Comparison of ENCODE assay signal across 8 cellular contexts in the genomic region with DNA sequence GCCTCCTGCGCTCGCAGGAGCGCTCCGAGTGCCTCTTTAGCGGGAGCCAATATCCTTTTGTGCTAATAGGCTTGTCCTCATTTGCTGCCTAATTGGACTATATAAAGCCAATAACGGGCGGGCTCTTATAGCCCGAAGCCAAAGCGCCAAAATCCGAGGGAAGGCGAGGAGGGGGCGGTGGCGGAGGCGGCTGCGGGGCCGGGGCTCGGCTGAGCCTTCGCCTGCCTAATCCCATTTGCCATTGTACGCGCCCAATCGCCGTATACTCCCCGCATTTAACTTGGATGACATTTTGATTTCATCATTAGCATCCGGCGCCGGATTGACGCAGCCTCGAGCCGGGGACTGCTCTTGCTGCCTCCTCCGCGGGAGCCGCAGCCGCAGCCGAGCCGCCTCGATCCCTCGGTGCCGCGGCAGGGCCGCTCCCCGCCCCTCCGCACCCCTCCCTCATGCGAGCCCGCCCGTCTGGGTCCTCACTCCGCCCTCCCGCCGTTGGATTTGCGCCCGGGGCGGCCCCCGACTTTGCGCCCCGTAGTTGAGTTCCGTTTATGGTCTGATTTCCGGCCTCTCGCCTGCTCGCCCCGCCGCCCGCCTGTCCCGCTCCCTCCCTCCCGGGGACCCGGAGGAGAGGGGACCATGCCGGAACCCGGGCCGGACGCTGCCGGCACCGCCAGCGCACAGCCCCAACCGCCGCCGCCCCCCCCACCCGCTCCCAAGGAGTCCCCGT. TPM values are rescaled to one million over a fixed set of nuclear protein-coding genes. Genes with fewer than 3 reads are reported as not detected.
DNase-seq lines count a peak whose midpoint lies in the region; ATAC-seq lines count a peak whose summit lies in the region.

A gene (plus strand): TSS at position 556 of the 727 bp plus-strand sequence. CDS start 81 bp downstream, at position 637.

- H3K36me3 ChIP-seq in naive thymus-derived CD4-positive, alpha-beta T cell (ENCODE audit: control insufficient read depth in 2 of 3, insufficient read depth in 3 of 3, low read length in 3 of 3): no peaks in the 10 kb centered on the region
- no peaks in the 10 kb centered on the region for H3K36me3 ChIP-seq in Karpas-422 (ENCODE audit: insufficient read depth, low read length)

- H3K27ac Mint-ChIP-seq in activated naive CD8-positive, alpha-beta T cell treated with anti-CD3 and anti-CD28 coated beads, Interleukin-2, amount 10 ng/mL, durations not matched to agents 7 days and 5 days: no peak within 1 kb of the TSS
- peak within 1 kb of the TSS in 2 of 9 donors; percentile 52 to 92 for H3K27ac Mint-ChIP-seq in naive thymus-derived CD4-positive, alpha-beta T cell

- ATAC-seq in activated CD4-positive, CD25-positive, alpha-beta regulatory T cell treated with anti-CD3 and anti-CD28 coated beads, Interleukin-2, amount 50 U/mL, for 24 hours: peak; percentile 25
- ATAC-seq in activated naive CD8-positive, alpha-beta T cell treated with anti-CD3 and anti-CD28 coated beads, Interleukin-2, amount 10 ng/mL, durations not matched to agents 7 days and 5 days (ENCODE audit: low read depth): peak; percentile 42
- ATAC-seq in naive thymus-derived CD4-positive, alpha-beta T cell: peak; percentile 36
- no peak for ATAC-seq in GM21390 (IDR thresholded peaks at IDR 0.05; ENCODE audit: unreplicated experiment)

- H3K27ac ChIP-seq in naive thymus-derived CD4-positive, alpha-beta T cell (ENCODE audit: low read depth, low read length): no peak within 1 kb of the TSS
- H3K27ac ChIP-seq in Karpas-422 (ENCODE audit: low read length): no peak within 1 kb of the TSS

- peaks cover 30 to 47% of the 10 kb centered on the region in 2 donors for H3K27me3 ChIP-seq in naive thymus-derived CD4-positive, alpha-beta T cell (ENCODE audit: control insufficient read depth in 2 of 2, insufficient read depth in 2 of 2, low read length in 2 of 2)
- H3K27me3 ChIP-seq in Karpas-422 (ENCODE audit: low read length): no peaks in the 10 kb centered on the region

- intact Hi-C loops in naive thymus-derived CD4-positive, alpha-beta T cell (cut with micrococcal nuclease): loop anchor here (1.0 to 10.0 kb wide), 2 partner anchors 19 to 139 kb away; a partner anchor contains a TSS

- H3K36me3 Mint-ChIP-seq in activated naive CD8-positive, alpha-beta T cell treated with anti-CD3 and anti-CD28 coated beads, Interleukin-2, amount 10 ng/mL, durations not matched to agents 7 days and 5 days: no peaks in the 10 kb centered on the region
- peaks cover 0 to 4% (median 0%) of the 10 kb centered on the region in 5 donors for H3K36me3 Mint-ChIP-seq in naive thymus-derived CD4-positive, alpha-beta T cell

- H2AFZ ChIP-seq in Karpas-422 (ENCODE audit: low read length): no peak within 1 kb of the TSS

- H3K9me3 Mint-ChIP-seq in activated naive CD8-positive, alpha-beta T cell treated with anti-CD3 and anti-CD28 coated beads, Interleukin-2, amount 10 ng/mL, durations not matched to agents 7 days and 5 days: no peaks in the 10 kb centered on the region
- peaks cover 0 to 3% (median 0%) of the 10 kb centered on the region in 11 donors for H3K9me3 Mint-ChIP-seq in naive thymus-derived CD4-positive, alpha-beta T cell

- POLR2A ChIA-PET in activated naive CD8-positive, alpha-beta T cell treated with anti-CD3 and anti-CD28 coated beads, Interleukin-2, amount 10 ng/mL, durations not matched to agents 7 days and 5 days (lab: Charles Lee): no interaction called here
- POLR2A ChIA-PET in naive thymus-derived CD4-positive, alpha-beta T cell (lab: Charles Lee): no interaction called here

- peak within 1 kb of the TSS; percentile 67 for H3K4me3 Mint-ChIP-seq in activated naive CD8-positive, alpha-beta T cell treated with anti-CD3 and anti-CD28 coated beads, Interleukin-2, amount 10 ng/mL, durations not matched to agents 7 days and 5 days
- peak within 1 kb of the TSS; percentile 63 to 90 (median 78) for H3K4me3 Mint-ChIP-seq in naive thymus-derived CD4-positive, alpha-beta T cell

- H3K9ac ChIP-seq in Karpas-422 (ENCODE audit: low read length): no peak within 1 kb of the TSS

- no peak within 1 kb of the TSS for H3K4me2 ChIP-seq in Karpas-422 (ENCODE audit: low read depth, low read length, poor library complexity, severe bottlenecking)

- no peak for DNase-seq in activated CD4-positive, CD25-positive, alpha-beta regulatory T cell (lab: John Stamatoyannopoulos, UW)
- DNase-seq in NCI-H526 (lab: John Stamatoyannopoulos, UW): peak; percentile 63 to 88
- DNase-seq in activated naive CD8-positive, alpha-beta T cell treated with anti-CD3 and anti-CD28 coated beads, Interleukin-2, amount 10 ng/mL, durations not matched to agents 7 days and 5 days: peak; percentile 68
- peak in 3 of 9 donors; percentile 46 to 48 (median 48) for DNase-seq in naive thymus-derived CD4-positive, alpha-beta T cell
- DNase-seq in SHP77 treated with DMSO at 0.1 percent for 48 hours (lab: John Stamatoyannopoulos, UW): no peak
- DNase-seq in Karpas-422: no peak

- peaks cover 76% of the 10 kb centered on the region for H3K27me3 Mint-ChIP-seq in activated naive CD8-positive, alpha-beta T cell treated with anti-CD3 and anti-CD28 coated beads, Interleukin-2, amount 10 ng/mL, durations not matched to agents 7 days and 5 days
- peaks cover 71 to 84% (median 72%) of the 10 kb centered on the region in 5 donors for H3K27me3 Mint-ChIP-seq in naive thymus-derived CD4-positive, alpha-beta T cell

- peaks cover 22% of the 10 kb centered on the region for H3K4me1 Mint-ChIP-seq in activated naive CD8-positive, alpha-beta T cell treated with anti-CD3 and anti-CD28 coated beads, Interleukin-2, amount 10 ng/mL, durations not matched to agents 7 days and 5 days
- H3K4me1 Mint-ChIP-seq in naive thymus-derived CD4-positive, alpha-beta T cell: peaks cover 15 to 59% (median 50%) of the 10 kb centered on the region in 7 donors

- no peaks in the 10 kb centered on the region for H3K9me3 ChIP-seq in naive thymus-derived CD4-positive, alpha-beta T cell (ENCODE audit: control insufficient read depth in 2 of 3, low read length in 3 of 3)
- no peaks in the 10 kb centered on the region for H3K9me3 ChIP-seq in Karpas-422 (ENCODE audit: low read length)

- CTCF ChIA-PET in naive thymus-derived CD4-positive, alpha-beta T cell (lab: Charles Lee): no interaction called here

- H4K20me1 ChIP-seq in Karpas-422 (ENCODE audit: insufficient read depth, low read depth, low read length): no peaks in the 10 kb centered on the region

- no peaks in the 10 kb centered on the region for H3K9me2 ChIP-seq in Karpas-422 (replicated peaks; ENCODE audit: insufficient read depth, low read length)

- peaks cover 23 to 54% of the 10 kb centered on the region in 2 donors for H3K4me1 ChIP-seq in naive thymus-derived CD4-positive, alpha-beta T cell (ENCODE audit: control insufficient read depth in 2 of 2, insufficient read depth in 2 of 2, low read length in 2 of 2)
- no peaks in the 10 kb centered on the region for H3K4me1 ChIP-seq in Karpas-422 (ENCODE audit: low read length)

- no peaks in the 10 kb centered on the region for H3K79me2 ChIP-seq in Karpas-422 (ENCODE audit: low read length)

- peak within 1 kb of the TSS; percentile 43 for H3K4me3 ChIP-seq in naive thymus-derived CD4-positive, alpha-beta T cell (ENCODE audit: low read length)
- no peak within 1 kb of the TSS for H3K4me3 ChIP-seq in Karpas-422 (ENCODE audit: low read length)

RNA-seq across cellular contexts. Expression of the gene that starts here (rescaled TPM):
- total RNA-seq in activated naive CD8-positive, alpha-beta T cell treated with anti-CD3 and anti-CD28 coated beads, Interleukin-2, amount 10 ng/mL, durations not matched to agents 7 days and 5 days: not detected
- not detected for total RNA-seq in naive thymus-derived CD4-positive, alpha-beta T cell
- not detected for polyA plus RNA-seq in naive thymus-derived CD4-positive, alpha-beta T cell
- total RNA-seq in Karpas-422 (2014; rRNA removed; shearing (Covaris generic); ENCODE audit: low replicate concordance): not detected in 2 replicates

Comparison
In these comparisons a context has a peak if more than half of its experiments do, and no peak if none do; other contexts are left out.
1. Peak in DNase-seq and ATAC-seq in activated naive CD8-positive, alpha-beta T cell treated with anti-CD3 and anti-CD28 coated beads, Interleukin-2, amount 10 ng/mL, durations not matched to agents 7 days and 5 days; RNA of the gene not detected or under 1 TPM.
2. Peak in ATAC-seq and H3K4me3 ChIP-seq in naive thymus-derived CD4-positive, alpha-beta T cell; RNA of the gene not detected or under 1 TPM.
3. DNase-seq: peak in NCI-H526 (2 of 2); none in activated CD4-positive, CD25-positive, alpha-beta regulatory T cell (0 of 4), SHP77 treated with DMSO at 0.1 percent for 48 hours (single experiment) and Karpas-422 (single experiment).